ENCODE assay signal across 16 cellular contexts in the genomic region with DNA sequence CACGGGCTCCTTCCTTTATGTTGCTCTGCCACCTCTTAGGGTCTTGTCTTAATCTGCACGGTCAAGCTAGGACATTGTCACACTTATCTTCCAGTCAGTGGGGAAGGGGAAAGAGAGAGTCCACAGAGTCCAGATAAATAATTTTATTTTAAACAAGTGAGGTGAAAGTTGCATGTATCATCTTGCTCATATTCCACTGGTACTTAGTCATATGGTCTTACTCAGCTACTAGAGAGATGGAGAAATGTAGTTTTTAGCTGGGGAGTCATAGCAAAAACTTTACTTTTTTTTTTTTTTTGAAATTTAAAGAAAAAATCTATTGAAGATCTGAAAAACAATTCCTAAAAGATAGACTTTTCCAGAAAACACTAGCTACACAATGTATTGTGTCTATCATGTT. TPM values are rescaled to one million over a fixed set of nuclear protein-coding genes. Genes with fewer than 3 reads are reported as not detected.
DNase-seq lines count a peak whose midpoint lies in the region; ATAC-seq and TF ChIP-seq lines count a peak whose summit lies in the region.
"Had no signal": no experiment of that assay in that cellular context is flagged by ENCODE, and none has a peak within 500 bp of the region (broad histone marks: within the 10 kb centered on the region; RNA-seq: fewer than 3 reads in every experiment).

No MANE protein-coding gene starts in this region.

- no peak for DNase-seq in activated T-cell treated with anti-CD3 and anti-CD28 coated beads, Interleukin-2, amount 50 U/mL, for 72 hours
- DNase-seq in activated T-cell treated with anti-CD3 and anti-CD28 coated beads, Interleukin-2, amount 50 U/mL, for 48 hours = no peak
- no peak for DNase-seq in activated T-helper 1 cell treated with anti-CD3 and anti-CD28 coated beads, Interleukin-12 subunit alpha, Interleukin-12 subunit beta, Interleukin-2, Interleukin-4 antibody, amounts not matched to agents 30 ng/mL and 10 ng/mL and 1 ng/mL, durations not matched to agents 14 hours and 24 hours and 36 hours (ENCODE audit: low spot score)
- DNase-seq in fibroblast of the aortic adventitia (ENCODE audit: low read depth) (peak; percentile 24), stromal cell of bone marrow (ENCODE audit: low read depth) (peak; percentile 17), osteocyte (ENCODE audit: extremely low spot score, unreplicated experiment) (no peak), spleen (no peak)
- DNase-seq: activated CD8-positive, alpha-beta memory T cell treated with anti-CD3 and anti-CD28 coated beads, Interleukin-2, amount 50 U/mL, for 4 hours; DMS153; NCI-H1048; NK-92 treated with Interleukin-12 subunit alpha and Interleukin-12 subunit beta, amount 100 ng/mL, for 24 hours; SJCRH30 had no signal

- TF ChIP-seq POLR2A in spleen (IDR thresholded peaks at IDR 0.05) = no peak

- no peaks in the 10 kb centered on the region for H3K36me3 ChIP-seq in spleen
- H3K36me3 ChIP-seq: neutrophil had no signal

- TF ChIP-seq CTCF in fibroblast of the aortic adventitia (IDR thresholded peaks at IDR 0.05; ENCODE audit: insufficient read depth, low read length) (no peak), osteocyte (IDR thresholded peaks at IDR 0.05) (no peak), spleen (IDR thresholded peaks at IDR 0.05 in 8 of 11, conservative IDR thresholded peaks at IDR 0.05 in 3 of 11) (no peak)

- peaks cover 0 to 2% of the 10 kb centered on the region in 2 donors for H3K9me3 Mint-ChIP-seq in activated T-cell treated with anti-CD3 and anti-CD28 coated beads, Interleukin-2, amount 50 U/mL, for 72 hours
- H3K9me3 Mint-ChIP-seq in activated T-helper 1 cell treated with anti-CD3 and anti-CD28 coated beads, Interleukin-12 subunit alpha, Interleukin-12 subunit beta, Interleukin-2, Interleukin-4 antibody, amounts not matched to agents 30 ng/mL and 10 ng/mL and 1 ng/mL, durations not matched to agents 14 hours and 24 hours and 36 hours = peaks cover 6% of the 10 kb centered on the region
- H3K9me3 Mint-ChIP-seq in osteocyte (ENCODE audit: unreplicated experiment) = no peaks in the 10 kb centered on the region

- H3K27ac ChIP-seq in spleen = no peak overlapping the region
- H3K27ac ChIP-seq: neutrophil, SJCRH30, skin epidermis had no signal

- H3K27me3 Mint-ChIP-seq in activated T-cell treated with anti-CD3 and anti-CD28 coated beads, Interleukin-2, amount 50 U/mL, for 72 hours (ENCODE audit: low read depth) = no peaks in the 10 kb centered on the region
- no peaks in the 10 kb centered on the region for H3K27me3 Mint-ChIP-seq in activated T-helper 1 cell treated with anti-CD3 and anti-CD28 coated beads, Interleukin-12 subunit alpha, Interleukin-12 subunit beta, Interleukin-2, Interleukin-4 antibody, amounts not matched to agents 30 ng/mL and 10 ng/mL and 1 ng/mL, durations not matched to agents 14 hours and 24 hours and 36 hours (ENCODE audit: insufficient read depth)
- peaks cover 2% of the 10 kb centered on the region for H3K27me3 Mint-ChIP-seq in osteocyte (ENCODE audit: unreplicated experiment)
- H3K27me3 Mint-ChIP-seq: B cell had no signal

- H3K4me3 ChIP-seq in fibroblast of the aortic adventitia (ENCODE audit: low read depth, low read length) = no peak overlapping the region
- no peak overlapping the region for H3K4me3 ChIP-seq in spleen
- H3K4me3 ChIP-seq: SJCRH30, skin epidermis had no signal

- H3K4me1 Mint-ChIP-seq in activated T-cell treated with anti-CD3 and anti-CD28 coated beads, Interleukin-2, amount 50 U/mL, for 72 hours (ENCODE audit: low read depth) = peaks cover 74% of the 10 kb centered on the region
- peaks cover 63% of the 10 kb centered on the region for H3K4me1 Mint-ChIP-seq in activated T-helper 1 cell treated with anti-CD3 and anti-CD28 coated beads, Interleukin-12 subunit alpha, Interleukin-12 subunit beta, Interleukin-2, Interleukin-4 antibody, amounts not matched to agents 30 ng/mL and 10 ng/mL and 1 ng/mL, durations not matched to agents 14 hours and 24 hours and 36 hours (ENCODE audit: low read depth)
- no peaks in the 10 kb centered on the region for H3K4me1 Mint-ChIP-seq in osteocyte (ENCODE audit: unreplicated experiment)

- peak overlapping the region; percentile 76 for H3K27ac Mint-ChIP-seq in activated T-cell treated with anti-CD3 and anti-CD28 coated beads, Interleukin-2, amount 50 U/mL, for 72 hours
- peak overlapping the region; percentile 77 for H3K27ac Mint-ChIP-seq in activated T-helper 1 cell treated with anti-CD3 and anti-CD28 coated beads, Interleukin-12 subunit alpha, Interleukin-12 subunit beta, Interleukin-2, Interleukin-4 antibody, amounts not matched to agents 30 ng/mL and 10 ng/mL and 1 ng/mL, durations not matched to agents 14 hours and 24 hours and 36 hours
- no peak overlapping the region for H3K27ac Mint-ChIP-seq in osteocyte (ENCODE audit: unreplicated experiment)
- H3K27ac Mint-ChIP-seq: B cell had no signal

- peak; percentile 67 to 70 for ATAC-seq in activated T-cell treated with anti-CD3 and anti-CD28 coated beads, Interleukin-2, amount 50 U/mL, for 72 hours (replicated peaks in 1 of 2)
- ATAC-seq in GM18861 (IDR thresholded peaks at IDR 0.05; ENCODE audit: unreplicated experiment) = no peak

- H3K4me1 ChIP-seq in spleen = peaks cover 0 to 4% (median 0%) of the 10 kb centered on the region in 6 donors
- H3K4me1 ChIP-seq: SJCRH30 had no signal

- H3K36me3 Mint-ChIP-seq in activated T-cell treated with anti-CD3 and anti-CD28 coated beads, Interleukin-2, amount 50 U/mL, for 72 hours (ENCODE audit: insufficient read depth in 2 of 2) = peaks cover 0 to 38% of the 10 kb centered on the region in 2 donors
- peaks cover 61% of the 10 kb centered on the region for H3K36me3 Mint-ChIP-seq in activated T-helper 1 cell treated with anti-CD3 and anti-CD28 coated beads, Interleukin-12 subunit alpha, Interleukin-12 subunit beta, Interleukin-2, Interleukin-4 antibody, amounts not matched to agents 30 ng/mL and 10 ng/mL and 1 ng/mL, durations not matched to agents 14 hours and 24 hours and 36 hours (ENCODE audit: low read depth)
- no peaks in the 10 kb centered on the region for H3K36me3 Mint-ChIP-seq in osteocyte (ENCODE audit: unreplicated experiment)

- H3K4me3 Mint-ChIP-seq in activated T-cell treated with anti-CD3 and anti-CD28 coated beads, Interleukin-2, amount 50 U/mL, for 72 hours = no peak overlapping the region
- no peak overlapping the region for H3K4me3 Mint-ChIP-seq in activated T-helper 1 cell treated with anti-CD3 and anti-CD28 coated beads, Interleukin-12 subunit alpha, Interleukin-12 subunit beta, Interleukin-2, Interleukin-4 antibody, amounts not matched to agents 30 ng/mL and 10 ng/mL and 1 ng/mL, durations not matched to agents 14 hours and 24 hours and 36 hours
- H3K4me3 Mint-ChIP-seq in osteocyte (ENCODE audit: unreplicated experiment) = no peak overlapping the region
- H3K4me3 Mint-ChIP-seq: B cell had no signal

- no peaks in the 10 kb centered on the region for H3K27me3 ChIP-seq in spleen (replicated peaks in 1 of 7)
- H3K27me3 ChIP-seq: neutrophil had no signal

- intact Hi-C loops in activated T-helper 1 cell treated with anti-CD3 and anti-CD28 coated beads, Interleukin-12 subunit alpha, Interleukin-12 subunit beta, Interleukin-2, Interleukin-4 antibody, amounts not matched to agents 30 ng/mL and 10 ng/mL and 1 ng/mL, durations not matched to agents 14 hours and 24 hours and 36 hours (cut with micrococcal nuclease) = loop anchor here (2.0 kb wide), 1 partner anchor 28 kb away; no protein-coding TSS in a partner anchor
- intact Hi-C loops in spleen (cut with DNase I; ENCODE audit: low total_unique reads) = no loop called here

- no peaks in the 10 kb centered on the region for H3K9me3 ChIP-seq in spleen
- H3K9me3 ChIP-seq: neutrophil, SJCRH30 had no signal

- WGBS in spleen, 5 donors = 82 to 97% (median 94%) methylated on average over 2 of the region's 2 CpGs

RNA-seq across cellular contexts. Expression of gene PDE3B, which starts 29.0 kb away (rescaled TPM):
- 10 to 100 TPM; 79.2 to 92.1 TPM for total RNA-seq in activated T-cell treated with anti-CD3 and anti-CD28 coated beads, Interleukin-2, amount 50 U/mL, for 72 hours
- 62.8 and 64.0 TPM in 2 replicates for total RNA-seq in activated T-helper 1 cell treated with anti-CD3 and anti-CD28 coated beads, Interleukin-12 subunit alpha, Interleukin-12 subunit beta, Interleukin-2, Interleukin-4 antibody, amounts not matched to agents 30 ng/mL and 10 ng/mL and 1 ng/mL, durations not matched to agents 14 hours and 24 hours and 36 hours
- total RNA-seq in fibroblast of the aortic adventitia (ENCODE audit: low replicate concordance) (0.82 and 2.8 TPM in 2 replicates), osteocyte (0.08 and 0.16 TPM in 2 replicates), spleen (10 to 100 TPM; 19.8 to 78.7 (median 40.0) TPM)
- 1 to 10 TPM; 1.7 to 4.0 (median 2.5) TPM for polyA plus RNA-seq in spleen

Comparison
In these comparisons a context has a peak if more than half of its experiments do, and no peak if none do; other contexts are left out.
1. DNase-seq: peak in fibroblast of the aortic adventitia (single experiment) and stromal cell of bone marrow (single experiment); none in activated T-cell treated with anti-CD3 and anti-CD28 coated beads, Interleukin-2, amount 50 U/mL, for 72 hours (0 of 2), activated T-cell treated with anti-CD3 and anti-CD28 coated beads, Interleukin-2, amount 50 U/mL, for 48 hours (0 of 2), activated T-helper 1 cell treated with anti-CD3 and anti-CD28 coated beads, Interleukin-12 subunit alpha, Interleukin-12 subunit beta, Interleukin-2, Interleukin-4 antibody, amounts not matched to agents 30 ng/mL and 10 ng/mL and 1 ng/mL, durations not matched to agents 14 hours and 24 hours and 36 hours (single experiment), osteocyte (single experiment) and spleen (single experiment).